ENCODE assay signal across 30 cellular contexts in the genomic region with DNA sequence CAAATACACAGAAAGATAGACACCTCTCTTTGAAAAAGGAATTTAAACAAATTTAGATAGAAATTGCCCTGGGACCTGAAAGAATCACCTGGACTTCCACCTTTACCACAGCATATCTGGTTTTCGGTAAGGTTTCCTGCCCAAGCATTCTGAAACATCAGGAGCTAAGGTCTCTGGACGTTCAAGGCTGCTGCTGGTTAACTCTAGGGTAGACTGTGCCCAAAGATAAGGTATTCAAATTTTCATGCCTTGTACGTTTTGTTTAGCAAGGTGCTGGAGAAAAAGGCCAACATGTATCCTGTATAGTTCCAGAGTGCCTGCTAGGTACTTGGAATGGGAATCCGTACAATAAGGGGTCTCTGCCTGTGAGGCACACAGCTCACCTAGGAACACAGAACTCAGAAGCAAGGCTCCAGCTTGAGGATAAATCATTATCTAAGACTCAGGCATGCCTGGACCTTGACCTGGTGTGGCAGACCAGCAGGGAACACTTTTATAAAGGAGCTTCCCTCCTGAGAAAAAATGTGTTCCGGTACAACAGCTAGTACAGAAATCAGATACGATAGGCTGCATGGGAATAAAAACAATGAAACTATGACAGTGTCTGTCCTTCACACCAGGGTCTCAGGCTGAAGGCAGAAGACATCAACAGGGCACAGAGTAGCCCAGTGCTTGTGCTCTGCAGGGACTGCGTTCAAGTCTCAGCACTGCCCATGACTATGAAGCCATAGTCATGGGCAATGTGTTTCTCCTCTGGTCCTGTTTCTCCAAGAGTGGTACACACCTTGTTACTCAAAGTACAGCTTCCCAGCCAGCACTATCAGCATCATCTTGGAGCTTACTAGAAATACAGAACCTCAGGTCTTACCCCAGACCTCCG.
A peak's percentile ranks its signal among the peaks of the same experiment; 100 is the strongest.
DNase-seq lines count a peak whose midpoint lies in the region; ATAC-seq and TF ChIP-seq lines count a peak whose summit lies in the region.
"Had no signal": no experiment of that assay in that cellular context is flagged by ENCODE, and none has a peak within 500 bp of the region (broad histone marks: within the 10 kb centered on the region; RNA-seq: fewer than 3 reads in every experiment).

No MANE protein-coding gene starts in this region.

- no peak overlapping the region for H3K4ac ChIP-seq in trophoblast cell (ENCODE audit: low read depth, low read length)

- no peaks in the 10 kb centered on the region for H3K79me1 ChIP-seq in trophoblast cell (ENCODE audit: low read length)

- ATAC-seq in left colon (peak; percentile 88), HG02981 (IDR thresholded peaks at IDR 0.05; ENCODE audit: unreplicated experiment) (no peak)
- ATAC-seq: activated CD4-positive, alpha-beta T cell treated with anti-CD3 and anti-CD28 coated beads for 36 hours; activated CD8-positive, alpha-beta T cell treated with anti-CD3 and anti-CD28 coated beads for 36 hours; gastroesophageal sphincter; GM12878; Panc1; sciatic nerve had no signal

- H3K4me1 ChIP-seq in A673 (ENCODE audit: insufficient read depth, low read length, poor library complexity, severe bottlenecking) (peaks cover 57% of the 10 kb centered on the region), trophoblast cell (ENCODE audit: control insufficient read depth in 1 of 2, insufficient read depth in 2 of 2, low read length in 2 of 2) (peaks cover 0 to 5% of the 10 kb centered on the region in 2 experiments)
- H3K4me1 ChIP-seq: parathyroid adenoma had no signal

- no peak overlapping the region for H3K4me2 ChIP-seq in trophoblast cell (ENCODE audit: low read length)

- CTCF ChIA-PET in A673 (lab: Charles Lee): no interaction called here

- H2BK120ac ChIP-seq in trophoblast cell (ENCODE audit: insufficient read depth, low read length, poor library complexity): no peak overlapping the region

- no peak overlapping the region for H4K12ac ChIP-seq in trophoblast cell (ENCODE audit: low read depth, low read length)

- H3K27me3 ChIP-seq in A673 (replicated peaks; ENCODE audit: insufficient read depth, low read depth, low read length, poor library complexity) (no peaks in the 10 kb centered on the region), trophoblast cell (ENCODE audit: insufficient read depth, low read length) (no peaks in the 10 kb centered on the region)
- H3K27me3 ChIP-seq: gastroesophageal sphincter, tibial nerve had no signal

- H3K23ac ChIP-seq in trophoblast cell (ENCODE audit: low read length): no peak overlapping the region

- no peak overlapping the region for H2BK5ac ChIP-seq in trophoblast cell (ENCODE audit: low read depth, low read length, poor library complexity)

- intact Hi-C loops in A673 (cut with micrococcal nuclease; ENCODE audit: unreplicated experiment): no loop called here
- intact Hi-C loops in left colon (cut with DNase I, micrococcal nuclease): no loop called here

- H3K9me3 ChIP-seq in A673 (ENCODE audit: low read depth, low read length, poor library complexity, severe bottlenecking): peaks cover 13% of the 10 kb centered on the region
- peaks cover 14% of the 10 kb centered on the region for H3K9me3 ChIP-seq in SK-N-MC (ENCODE audit: low read depth, low read length)
- H3K9me3 ChIP-seq in trophoblast cell (ENCODE audit: insufficient read depth, low read depth, low read length): no peaks in the 10 kb centered on the region
- H3K9me3 ChIP-seq: gastroesophageal sphincter had no signal

- H2AK5ac ChIP-seq in trophoblast cell (ENCODE audit: low read length): peak overlapping the region; percentile 15

- DNase-seq in A673 (ENCODE audit: low spot score): no peak
- DNase-seq in SK-N-MC (ENCODE audit: low read depth, low spot score): no peak
- peak; percentile 39 to 50 for DNase-seq in left colon
- no peak for DNase-seq in trophoblast cell
- no peak for DNase-seq in DMS53 treated with DMSO at 0.1 percent for 48 hours (lab: John Stamatoyannopoulos, UW; ENCODE audit: unreplicated experiment)
- no peak for DNase-seq in H4 (ENCODE audit: low spot score)
- no peak for DNase-seq in NCI-H2107 treated with DMSO at 0.1 percent for 48 hours (lab: John Stamatoyannopoulos, UW; ENCODE audit: unreplicated experiment)
- DNase-seq: activated CD4-positive, alpha-beta T cell treated with anti-CD3 and anti-CD28 coated beads for 36 hours; activated CD8-positive, alpha-beta T cell treated with anti-CD3 and anti-CD28 coated beads for 36 hours; activated naive CD4-positive, alpha-beta T cell treated with anti-CD3 and anti-CD28 coated beads, Interleukin-2, amount 10 ng/mL, durations not matched to agents 7 days and 5 days; CD4-positive, CD25-positive, alpha-beta regulatory T cell; cerebellar nuclear complex; KBM-7; mammary epithelial cell; NCI-H1092 treated with DMSO at 0.1 percent for 48 hours; NCI-H187 treated with DMSO at 0.1 percent for 48 hours; NCI-H526; SHP77 treated with DMSO at 0.1 percent for 48 hours; stimulated activated CD4-positive, alpha-beta T cell treated with anti-CD3 and anti-CD28 coated beads, Interleukin-12 subunit alpha, Interleukin-12 subunit beta, amount 100 ng/mL, for 4 hours; stimulated activated CD4-positive, alpha-beta T cell treated with anti-CD3 and anti-CD28 coated beads, Interleukin-4, amount 100 ng/mL, for 1 hour; SW 1271; T-helper 9 cell had no signal

- H3K27ac ChIP-seq in A673 (ENCODE audit: low read depth, low read length, poor library complexity, severe bottlenecking) (peak overlapping the region; percentile 83), SK-N-MC (peak overlapping the region; percentile 45; the same call in 1 of the 2 replicates), trophoblast cell (ENCODE audit: low read depth, low read length) (no peak overlapping the region)
- H3K27ac ChIP-seq: gastroesophageal sphincter, parathyroid adenoma, tibial nerve, VCaP had no signal

- no peaks in the 10 kb centered on the region for H3K79me2 ChIP-seq in trophoblast cell (ENCODE audit: control insufficient read depth, insufficient read depth, low read length, poor library complexity)
- H3K79me2 ChIP-seq: parathyroid adenoma had no signal

- H3K36me3 ChIP-seq in A673 (ENCODE audit: insufficient read depth, low read length, poor library complexity, severe bottlenecking): peaks cover 8% of the 10 kb centered on the region
- H3K36me3 ChIP-seq in SK-N-MC (ENCODE audit: insufficient read depth, low read length): peaks cover 16% of the 10 kb centered on the region
- H3K36me3 ChIP-seq in trophoblast cell (ENCODE audit: control insufficient read depth in 1 of 2, insufficient read depth in 2 of 2, low read length in 2 of 2): no peaks in the 10 kb centered on the region
- H3K36me3 ChIP-seq: tibial nerve had no signal

- H3K9ac ChIP-seq in SK-N-MC (ENCODE audit: insufficient read length) (no peak overlapping the region), trophoblast cell (ENCODE audit: low read length) (no peak overlapping the region)
- H3K9ac ChIP-seq: parathyroid adenoma had no signal

- H3K14ac ChIP-seq in trophoblast cell (ENCODE audit: low read length): no peak overlapping the region

- H3K18ac ChIP-seq in trophoblast cell (ENCODE audit: low read length): no peak overlapping the region

- H4K91ac ChIP-seq in trophoblast cell (ENCODE audit: low read depth, low read length): peak overlapping the region; percentile 8

- no peak for TF ChIP-seq CTCF in A673 (conservative IDR thresholded peaks at IDR 0.05; ENCODE audit: low read depth, low read length)

- H2BK12ac ChIP-seq in trophoblast cell (ENCODE audit: low read length): no peak overlapping the region

- BruUV-seq in A673 (replicated peaks; lab: Mats Ljungman, UMichigan): no TSS peak

- H3K4me3 ChIP-seq in A673 (ENCODE audit: low read depth, low read length, poor library complexity, severe bottlenecking) (no peak overlapping the region), SK-N-MC (no peak overlapping the region), trophoblast cell (ENCODE audit: low read depth, low read length) (no peak overlapping the region)
- H3K4me3 ChIP-seq: gastroesophageal sphincter, GM12878, tibial nerve had no signal

- POLR2A ChIA-PET in A673 (lab: Charles Lee; ENCODE audit: low non-redundant PET): no interaction called here

- H2AFZ ChIP-seq in trophoblast cell (ENCODE audit: insufficient read depth, low read length, poor library complexity): no peak overlapping the region
- H2AFZ ChIP-seq: parathyroid adenoma had no signal

- no CpG with 5 or more reads among the region's 8 CpGs for WGBS in trophoblast cell (ENCODE audit: extremely low coverage, insufficient coverage, insufficient read length)

- H4K8ac ChIP-seq in trophoblast cell (ENCODE audit: low read depth, low read length): no peak overlapping the region

Comparison
In these comparisons a context has a peak if more than half of its experiments do, and no peak if none do; other contexts are left out.
1. DNase-seq: peak in left colon (2 of 2); none in A673 (single experiment), SK-N-MC (single experiment), trophoblast cell (0 of 2), DMS53 treated with DMSO at 0.1 percent for 48 hours (single experiment), H4 (single experiment) and NCI-H2107 treated with DMSO at 0.1 percent for 48 hours (single experiment).